In genomic region chr1:5458248-5458647, GRCh38 we compare ENCODE assay signal across 26 cellular contexts.
"Had no signal": no experiment of that assay in that cellular context is flagged by ENCODE, and none has a peak within 500 bp of the region (broad histone marks: within the 10 kb centered on the region; RNA-seq: fewer than 3 reads in every experiment).

No MANE protein-coding gene starts in this region.

- H3K4me3 ChIP-seq: neural progenitor cell, ovary, psoas muscle, right lobe of liver, sigmoid colon, stomach, tibial artery, transverse colon, upper lobe of right lung, uterus had no signal

- DNase-seq: nephron progenitor cell; occipital lobe; ovary; psoas muscle; right cardiac atrium; right lobe of liver; sigmoid colon; small intestine; stimulated activated CD4-positive, alpha-beta T cell treated with anti-CD3 and anti-CD28 coated beads, Interleukin-15, amount 100 ng/mL, for 24 hours; stimulated activated CD4-positive, alpha-beta T cell treated with anti-CD3 and anti-CD28 coated beads, Interleukin-2, amount 100 ng/mL, for 24 hours; stimulated activated CD4-positive, alpha-beta T cell treated with anti-CD3 and anti-CD28 coated beads, Interleukin-2, amount 100 ng/mL, for 48 hours; stimulated activated CD4-positive, alpha-beta T cell treated with anti-CD3 and anti-CD28 coated beads, Interleukin-4, amount 100 ng/mL, for 24 hours; stimulated activated naive B cell treated with anti-CD40 and anti-IgM and Interleukin-4, amounts not matched to agents 10 μg/mL and 1 μg/mL and 100 μg/mL, for 72 hours; stimulated activated naive CD4-positive, alpha-beta T cell treated with Interleukin-2 at 50 U/mL for 16 hours; stomach; tibial artery; transverse colon; upper lobe of right lung; uterus had no signal

- ATAC-seq: naive thymus-derived CD8-positive, alpha-beta T cell; natural killer cell treated with Interleukin-12 subunit alpha and Interleukin-12 subunit beta and Interleukin-15 and Interleukin-18, amount 100 ng/mL, for 72 hours; psoas muscle; right cardiac atrium; right lobe of liver; stimulated activated effector memory CD8-positive, alpha-beta T cell treated with anti-CD3 and anti-CD28 coated beads, Interleukin-12 subunit alpha, Interleukin-12 subunit beta, amount 100 ng/mL, for 72 hours; stimulated activated naive B cell treated with anti-CD40 and anti-IgM and Interleukin-4, amounts not matched to agents 10 μg/mL and 1 μg/mL and 100 μg/mL, for 72 hours; upper lobe of right lung had no signal

- H3K4me1 Mint-ChIP-seq: stimulated activated effector memory CD8-positive, alpha-beta T cell treated with anti-CD3 and anti-CD28 coated beads, Interleukin-12 subunit alpha, Interleukin-12 subunit beta, amount 100 ng/mL, for 72 hours; stimulated activated naive B cell treated with anti-CD40 and anti-IgM and Interleukin-4, amounts not matched to agents 10 μg/mL and 1 μg/mL and 100 μg/mL, for 72 hours had no signal

- H3K4me3 Mint-ChIP-seq: naive thymus-derived CD8-positive, alpha-beta T cell; natural killer cell treated with Interleukin-12 subunit alpha and Interleukin-12 subunit beta and Interleukin-15 and Interleukin-18, amount 100 ng/mL, for 72 hours; nephron progenitor cell; neural progenitor cell; stimulated activated effector memory CD8-positive, alpha-beta T cell treated with anti-CD3 and anti-CD28 coated beads, Interleukin-12 subunit alpha, Interleukin-12 subunit beta, amount 100 ng/mL, for 72 hours; stimulated activated naive B cell treated with anti-CD40 and anti-IgM and Interleukin-4, amounts not matched to agents 10 μg/mL and 1 μg/mL and 100 μg/mL, for 72 hours; stimulated activated naive CD8-positive, alpha-beta T cell treated with anti-CD3 and anti-CD28 coated beads, Interleukin-15, Interleukin-2, amounts not matched to agents 100 ng/mL and 50 ng/mL, for 24 hours; type B pancreatic cell had no signal

- H3K27ac ChIP-seq: neural progenitor cell, ovary, parathyroid adenoma, psoas muscle, right lobe of liver, sigmoid colon, stomach, tibial artery, transverse colon, upper lobe of right lung, uterus had no signal

- H3K4me2 ChIP-seq: neural progenitor cell had no signal

- H3K36me3 Mint-ChIP-seq: natural killer cell treated with Interleukin-12 subunit alpha and Interleukin-12 subunit beta and Interleukin-15 and Interleukin-18, amount 100 ng/mL, for 72 hours; neural progenitor cell; stimulated activated effector memory CD8-positive, alpha-beta T cell treated with anti-CD3 and anti-CD28 coated beads, Interleukin-12 subunit alpha, Interleukin-12 subunit beta, amount 100 ng/mL, for 72 hours; stimulated activated naive B cell treated with anti-CD40 and anti-IgM and Interleukin-4, amounts not matched to agents 10 μg/mL and 1 μg/mL and 100 μg/mL, for 72 hours; type B pancreatic cell had no signal

- H2AFZ ChIP-seq: neural progenitor cell, parathyroid adenoma had no signal

- H3K27ac Mint-ChIP-seq: natural killer cell treated with Interleukin-12 subunit alpha and Interleukin-12 subunit beta and Interleukin-15 and Interleukin-18, amount 100 ng/mL, for 72 hours; neural progenitor cell; stimulated activated effector memory CD8-positive, alpha-beta T cell treated with anti-CD3 and anti-CD28 coated beads, Interleukin-12 subunit alpha, Interleukin-12 subunit beta, amount 100 ng/mL, for 72 hours; stimulated activated naive B cell treated with anti-CD40 and anti-IgM and Interleukin-4, amounts not matched to agents 10 μg/mL and 1 μg/mL and 100 μg/mL, for 72 hours; stimulated activated naive CD8-positive, alpha-beta T cell treated with anti-CD3 and anti-CD28 coated beads, Interleukin-15, Interleukin-2, amounts not matched to agents 100 ng/mL and 50 ng/mL, for 24 hours; type B pancreatic cell had no signal

- FAIRE-seq: small intestine had no signal

- H3K79me2 ChIP-seq: parathyroid adenoma had no signal

- H3K27me3 ChIP-seq: ovary, right lobe of liver, uterus had no signal

- H3K4me1 ChIP-seq: parathyroid adenoma, psoas muscle, right lobe of liver, sigmoid colon, stomach, tibial artery, transverse colon, upper lobe of right lung, uterus had no signal

- H3K27me3 Mint-ChIP-seq: stimulated activated naive CD8-positive, alpha-beta T cell treated with anti-CD3 and anti-CD28 coated beads, Interleukin-15, Interleukin-2, amounts not matched to agents 100 ng/mL and 50 ng/mL, for 24 hours had no signal

- H3K9me3 Mint-ChIP-seq: natural killer cell treated with Interleukin-12 subunit alpha and Interleukin-12 subunit beta and Interleukin-15 and Interleukin-18, amount 100 ng/mL, for 72 hours; type B pancreatic cell had no signal

- H3K9ac ChIP-seq: neural progenitor cell, parathyroid adenoma had no signal

- H3K9me3 ChIP-seq: ovary, psoas muscle, right lobe of liver, transverse colon, upper lobe of right lung, uterus had no signal

- H3K36me3 ChIP-seq: neural progenitor cell, ovary, right lobe of liver, sigmoid colon, stomach, tibial artery, transverse colon, upper lobe of right lung, uterus had no signal
